In the genomic region with DNA sequence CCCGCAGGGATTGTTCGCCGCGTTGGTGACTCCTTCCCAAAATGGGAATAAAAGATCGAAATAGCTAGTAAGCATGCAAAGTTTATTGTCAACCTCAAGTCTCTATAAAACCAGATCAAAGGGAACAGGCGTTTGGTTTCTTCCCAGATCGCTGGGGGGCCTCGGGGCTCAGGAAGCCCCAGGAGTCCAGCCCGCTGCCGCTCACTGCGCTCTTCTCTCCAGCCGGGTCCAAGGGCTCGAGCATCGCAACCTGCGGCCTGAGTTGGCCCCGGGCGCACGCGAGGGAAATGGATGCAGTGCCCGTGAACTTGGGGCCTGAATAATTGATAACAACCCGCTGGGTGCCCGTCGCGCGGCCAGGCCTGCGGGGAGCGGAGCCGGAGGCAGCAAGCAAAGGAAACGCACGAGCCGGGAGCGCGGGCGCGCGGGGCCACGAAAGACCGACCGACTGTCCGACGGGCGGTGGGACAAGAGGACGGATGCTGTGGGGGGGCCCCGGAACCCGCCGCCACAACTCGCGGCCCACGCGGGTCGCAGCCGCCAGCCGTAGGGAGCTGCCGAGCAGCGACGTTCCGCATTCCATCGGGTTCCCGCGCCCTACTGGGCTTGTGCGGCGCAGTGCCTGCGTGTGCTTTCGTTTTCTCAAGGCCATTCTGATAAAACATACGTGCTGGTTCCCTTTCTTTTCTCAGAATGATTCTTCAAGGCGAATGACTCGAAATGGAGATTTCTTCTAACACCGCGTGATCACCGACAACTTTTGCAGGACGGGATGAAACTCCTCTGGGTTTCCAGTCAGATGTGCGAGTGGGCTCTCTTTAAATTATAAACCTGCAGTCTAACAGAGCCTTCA, we compare ENCODE assay signal across 8 cellular contexts. TPM values are rescaled to one million over a fixed set of nuclear protein-coding genes. Genes with fewer than 3 reads are reported as not detected.
DNase-seq lines count a peak whose midpoint lies in the region; ATAC-seq and TF ChIP-seq lines count a peak whose summit lies in the region.

No MANE protein-coding gene starts in this region.

- TF ChIP-seq POLR2A in adrenal gland (IDR thresholded peaks at IDR 0.05) = peak; percentile 18 to 76
- TF ChIP-seq POLR2A in gastrocnemius medialis (IDR thresholded peaks at IDR 0.05) = no peak

- H3K4me1 ChIP-seq in CD4-positive, CD25-positive, alpha-beta regulatory T cell (ENCODE audit: control insufficient read depth, insufficient read depth, low read length, poor library complexity, severe bottlenecking) = peaks cover 18% of the 10 kb centered on the region
- H3K4me1 ChIP-seq in adrenal gland (replicated peaks in 1 of 2) (peaks cover 0 to 10% of the 10 kb centered on the region in 2 donors), iPS-15b (ENCODE audit: control insufficient read depth, insufficient read depth, low read length) (peaks cover 2% of the 10 kb centered on the region), gastrocnemius medialis (peaks cover 3 to 13% of the 10 kb centered on the region in 2 donors)

- H3K4me3 ChIP-seq in CD4-positive, CD25-positive, alpha-beta regulatory T cell (ENCODE audit: low read depth, low read length) = peak overlapping the region; percentile 70
- peak overlapping the region in 3 of 4 donors; percentile 13 to 56 (median 47) for H3K4me3 ChIP-seq in adrenal gland
- H3K4me3 ChIP-seq in iPS-15b (ENCODE audit: low read depth, low read length) = peak overlapping the region; percentile 48
- H3K4me3 ChIP-seq in gastrocnemius medialis = peak overlapping the region; percentile 61 to 71 (median 62)

- no peak for ATAC-seq in CD4-positive, CD25-positive, alpha-beta regulatory T cell (ENCODE audit: low read depth in 2 of 2)
- ATAC-seq in gastrocnemius medialis = peak; percentile 38 to 43
- no peak for ATAC-seq in HG02870 (IDR thresholded peaks at IDR 0.05; ENCODE audit: unreplicated experiment)

- no peaks in the 10 kb centered on the region for H3K9me3 ChIP-seq in CD4-positive, CD25-positive, alpha-beta regulatory T cell (ENCODE audit: control insufficient read depth in 2 of 2, low read length in 2 of 2)
- H3K9me3 ChIP-seq in adrenal gland (replicated peaks in 1 of 3) = no peaks in the 10 kb centered on the region
- no peaks in the 10 kb centered on the region for H3K9me3 ChIP-seq in iPS-15b (ENCODE audit: control insufficient read depth, insufficient read depth, low read length)
- H3K9me3 ChIP-seq in gastrocnemius medialis = no peaks in the 10 kb centered on the region

- H3K9ac ChIP-seq in iPS-15b (ENCODE audit: low read depth, low read length) = no peak overlapping the region

- peaks cover 77% of the 10 kb centered on the region for H3K27me3 Mint-ChIP-seq in CD4-positive, CD25-positive, alpha-beta regulatory T cell
- peaks cover 42% of the 10 kb centered on the region for H3K27me3 Mint-ChIP-seq in IgD-negative memory B cell

- intact Hi-C loops in adrenal gland (cut with DNase I) = no loop called here
- intact Hi-C loops in gastrocnemius medialis (cut with DNase I; ENCODE audit: low total_unique reads) = no loop called here

- TF ChIP-seq CTCF in adrenal gland (IDR thresholded peaks at IDR 0.05) (peak in 1 of 6 experiments; percentile 15), gastrocnemius medialis (IDR thresholded peaks at IDR 0.05 in 4 of 5, conservative IDR thresholded peaks at IDR 0.05 in 1 of 5) (no peak)

- H3K27me3 ChIP-seq in CD4-positive, CD25-positive, alpha-beta regulatory T cell (ENCODE audit: control insufficient read depth, insufficient read depth, low read length) = peaks cover 36% of the 10 kb centered on the region
- H3K27me3 ChIP-seq in adrenal gland = no peaks in the 10 kb centered on the region
- H3K27me3 ChIP-seq in iPS-15b (ENCODE audit: control insufficient read depth, insufficient read depth, low read length) = peaks cover 83% of the 10 kb centered on the region
- H3K27me3 ChIP-seq in gastrocnemius medialis = peaks cover 41 to 50% (median 47%) of the 10 kb centered on the region in 3 donors

- in situ Hi-C loops in gastrocnemius medialis (cut with MboI; ENCODE audit: low sequenced_read_pairs in 4 of 4) = no loop called here

- H3K27ac ChIP-seq in CD4-positive, CD25-positive, alpha-beta regulatory T cell (ENCODE audit: insufficient read depth, low read length, poor library complexity, severe bottlenecking) = no peak overlapping the region
- peak overlapping the region in 4 of 5 donors; percentile 19 to 86 (median 77) for H3K27ac ChIP-seq in adrenal gland
- peak overlapping the region; percentile 20 to 65 (median 32) for H3K27ac ChIP-seq in gastrocnemius medialis

- H3K27ac Mint-ChIP-seq in CD4-positive, CD25-positive, alpha-beta regulatory T cell = no peak overlapping the region
- no peak overlapping the region for H3K27ac Mint-ChIP-seq in IgD-negative memory B cell

- H3K4me3 Mint-ChIP-seq in CD4-positive, CD25-positive, alpha-beta regulatory T cell = peak overlapping the region; percentile 73 to 94 (median 86)
- peak overlapping the region; percentile 84 to 96 (median 90) for H3K4me3 Mint-ChIP-seq in IgD-negative memory B cell

- H3K4me1 Mint-ChIP-seq in CD4-positive, CD25-positive, alpha-beta regulatory T cell = peaks cover 5 to 18% (median 9%) of the 10 kb centered on the region in 4 donors
- H3K4me1 Mint-ChIP-seq in IgD-negative memory B cell = peaks cover 10 to 14% (median 11%) of the 10 kb centered on the region in 3 donors

- peaks cover 0 to 3% (median 0%) of the 10 kb centered on the region in 7 donors for H3K9me3 Mint-ChIP-seq in CD4-positive, CD25-positive, alpha-beta regulatory T cell
- H3K9me3 Mint-ChIP-seq in IgD-negative memory B cell = no peaks in the 10 kb centered on the region

- no peaks in the 10 kb centered on the region for H3K36me3 Mint-ChIP-seq in CD4-positive, CD25-positive, alpha-beta regulatory T cell
- H3K36me3 Mint-ChIP-seq in IgD-negative memory B cell = peaks cover 3% of the 10 kb centered on the region

- H3K36me3 ChIP-seq in CD4-positive, CD25-positive, alpha-beta regulatory T cell (ENCODE audit: control insufficient read depth, insufficient read depth, low read length) = no peaks in the 10 kb centered on the region
- H3K36me3 ChIP-seq in adrenal gland (replicated peaks in 1 of 2) (no peaks in the 10 kb centered on the region), iPS-15b (ENCODE audit: control insufficient read depth, insufficient read depth, low read length) (no peaks in the 10 kb centered on the region), gastrocnemius medialis (no peaks in the 10 kb centered on the region)

- peak in 2 of 3 donors; percentile 19 to 58 for DNase-seq in CD4-positive, CD25-positive, alpha-beta regulatory T cell
- DNase-seq in adrenal gland (peak; percentile 54 to 78 (median 70)), gastrocnemius medialis (no peak), HT-29 (ENCODE audit: low spot score) (no peak), SHP77 treated with DMSO at 0.1 percent for 48 hours (lab: John Stamatoyannopoulos, UW) (no peak)

- WGBS in adrenal gland, 4 donors = 5 to 8% (median 7%) methylated on average over 35 to 72 of the region's 72 CpGs

RNA-seq across cellular contexts. Expression of gene ALX3, which starts 14.0 kb away (rescaled TPM):
- total RNA-seq in CD4-positive, CD25-positive, alpha-beta regulatory T cell = not detected
- polyA plus RNA-seq in CD4-positive, CD25-positive, alpha-beta regulatory T cell = not detected
- not detected for polyA plus RNA-seq in IgD-negative memory B cell
- total RNA-seq in adrenal gland = not detected
- under 1 TPM in 1 of 3 donors, not detected in 2; 0.07 TPM for polyA plus RNA-seq in adrenal gland
- not detected for total RNA-seq in gastrocnemius medialis
- total RNA-seq in HT-29 (2014; rRNA removed; shearing (Covaris generic)) = not detected in 2 replicates

RNA-seq across cellular contexts. Expression of gene UBL4B, which starts 27.8 kb away (rescaled TPM):
- not detected for total RNA-seq in CD4-positive, CD25-positive, alpha-beta regulatory T cell
- polyA plus RNA-seq in CD4-positive, CD25-positive, alpha-beta regulatory T cell = not detected
- polyA plus RNA-seq in IgD-negative memory B cell = not detected
- total RNA-seq in adrenal gland = under 1 TPM in 1 of 8 donors, not detected in 7; 0.18 TPM
- polyA plus RNA-seq in adrenal gland = under 1 TPM in 2 of 3 donors, not detected in 1; 0.13 to 0.24 TPM
- under 1 TPM in 1 of 4 donors, not detected in 3; 0.16 TPM for total RNA-seq in gastrocnemius medialis
- not detected in 2 replicates for total RNA-seq in HT-29 (2014; rRNA removed; shearing (Covaris generic))

RNA-seq across cellular contexts. Expression of gene STRIP1, which starts 50.0 kb away (rescaled TPM):
- 83.3 TPM for total RNA-seq in CD4-positive, CD25-positive, alpha-beta regulatory T cell
- 10 to 100 TPM; 22.5 to 32.3 (median 25.7) TPM for polyA plus RNA-seq in CD4-positive, CD25-positive, alpha-beta regulatory T cell
- 22.5 TPM for polyA plus RNA-seq in IgD-negative memory B cell
- total RNA-seq in adrenal gland = 10 to 100 TPM; 25.0 to 45.7 (median 33.7) TPM
- 10 to 100 TPM; 22.3 to 22.5 (median 22.3) TPM for polyA plus RNA-seq in adrenal gland
- total RNA-seq in gastrocnemius medialis = 10 to 100 TPM; 17.9 to 31.4 (median 20.7) TPM
- total RNA-seq in HT-29 (2014; rRNA removed; shearing (Covaris generic)) = 24.1 and 26.8 TPM in 2 replicates

Comparison
In these comparisons a context has a peak if more than half of its experiments do, and no peak if none do; other contexts are left out.
1. ATAC-seq: peak in gastrocnemius medialis (2 of 2); none in CD4-positive, CD25-positive, alpha-beta regulatory T cell (0 of 2) and HG02870 (single experiment).
2. DNase-seq: peak in CD4-positive, CD25-positive, alpha-beta regulatory T cell (2 of 3) and adrenal gland (7 of 7); none in gastrocnemius medialis (0 of 2), HT-29 (single experiment) and SHP77 treated with DMSO at 0.1 percent for 48 hours (single experiment).
3. POLR2A ChIP-seq: peak in adrenal gland (2 of 2); none in gastrocnemius medialis (0 of 2).
4. Peak in every context shown above with its lines, with median percentiles within 50 percentile points of each other: H3K4me3 ChIP-seq.